Comparison of ENCODE assay signal across 8 cellular contexts in genomic region chr10:48307584-48307983, GRCh38. TPM values are rescaled to one million over a fixed set of nuclear protein-coding genes. Genes with fewer than 3 reads are reported as not detected.
A peak's percentile ranks its signal among the peaks of the same experiment; 100 is the strongest.
DNase-seq lines count a peak whose midpoint lies in the region; ATAC-seq, FAIRE-seq and TF ChIP-seq lines count a peak whose summit lies in the region.

No MANE protein-coding gene starts in this region.

- H3K9me3 ChIP-seq in keratinocyte (ENCODE audit: control insufficient read depth, low read depth, low read length) (no peaks in the 10 kb centered on the region), thymus (ENCODE audit: control insufficient read depth) (no peaks in the 10 kb centered on the region)

- no peak for ATAC-seq in activated naive CD4-positive, alpha-beta T cell treated with anti-CD3 and anti-CD28 coated beads, Interleukin-2, amount 50 U/mL, for 72 hours
- ATAC-seq in HG02642 (IDR thresholded peaks at IDR 0.05; ENCODE audit: poor library complexity, unreplicated experiment) (no peak), HG02571 (IDR thresholded peaks at IDR 0.05; ENCODE audit: unreplicated experiment) (no peak)

- H3K4me3 Mint-ChIP-seq in activated CD4-positive, alpha-beta T cell treated with anti-CD3 and anti-CD28 coated beads, Interleukin-2, amount 10 ng/mL, durations not matched to agents 24 days and 14 days, result peak overlapping the region; percentile 82

- dilution Hi-C loops in keratinocyte (cut with MboI; ENCODE audit: extremely low pct_ligation_motif_present, low sequenced_read_pairs), result no loop called here

- H3K4me2 ChIP-seq in keratinocyte (ENCODE audit: control insufficient read depth, extremely low read depth, insufficient read depth, low read depth, low read length), result peak overlapping the region; percentile 89

- peaks cover 36% of the 10 kb centered on the region for H3K79me2 ChIP-seq in keratinocyte (ENCODE audit: control insufficient read depth, insufficient read depth, low read length)

- intact Hi-C loops in activated CD4-positive, alpha-beta T cell treated with anti-CD3 and anti-CD28 coated beads, Interleukin-2, amount 10 ng/mL, durations not matched to agents 24 days and 14 days (cut with micrococcal nuclease), result loop anchor here (2.0 to 5.0 kb wide), 2 partner anchors 350 to 1231 kb away; partner anchors contain the start of gene ERCC6

- DNase-seq in activated CD4-positive, alpha-beta T cell treated with anti-CD3 and anti-CD28 coated beads, Interleukin-2, amount 10 ng/mL, durations not matched to agents 24 days and 14 days, result no peak
- DNase-seq in activated CD4-positive, alpha-beta T cell treated with anti-CD3 and anti-CD28 coated beads for 4 hours, result no peak
- DNase-seq in activated naive CD4-positive, alpha-beta T cell treated with anti-CD3 and anti-CD28 coated beads, Interleukin-2, amount 50 U/mL, for 72 hours (ENCODE audit: low spot score in 2 of 2), result no peak
- DNase-seq in keratinocyte (ENCODE audit: low read depth, low spot score), result no peak
- no peak for DNase-seq in mucosa of gallbladder (ENCODE audit: low spot score)

- H3K9me1 ChIP-seq in keratinocyte (ENCODE audit: control insufficient read depth, extremely low read depth, insufficient read depth, low read length), result peaks cover 4% of the 10 kb centered on the region

- no peak for FAIRE-seq in keratinocyte (lab: Jason Lieb, UNC)

- TF ChIP-seq CTCF in keratinocyte (optimal IDR thresholded peaks at IDR 0.05 in 1 of 3, IDR thresholded peaks at IDR 0.05 in 1 of 3, conservative IDR thresholded peaks at IDR 0.05 in 1 of 3; ENCODE audit: extremely low read depth in 1 of 3, insufficient read depth in 2 of 3, low read length in 3 of 3), result no peak

- no peaks in the 10 kb centered on the region for H3K27me3 ChIP-seq in keratinocyte (ENCODE audit: control insufficient read depth, extremely low read depth, insufficient read depth, low read length)
- no peaks in the 10 kb centered on the region for H3K27me3 ChIP-seq in thymus (ENCODE audit: control insufficient read depth, insufficient read depth)

- H3K4me1 Mint-ChIP-seq in activated CD4-positive, alpha-beta T cell treated with anti-CD3 and anti-CD28 coated beads, Interleukin-2, amount 10 ng/mL, durations not matched to agents 24 days and 14 days, result peaks cover 26% of the 10 kb centered on the region

- WGBS in thymus, result 22% methylated on average over 5 of the region's 5 CpGs

- H3K4me3 ChIP-seq in keratinocyte (ENCODE audit: control insufficient read depth in 2 of 3, extremely low read depth in 1 of 3, insufficient read depth in 2 of 3, low read depth in 1 of 3, low read length in 3 of 3), result peak overlapping the region; percentile 82 to 89 (median 84)
- peak overlapping the region; percentile 80 for H3K4me3 ChIP-seq in thymus (ENCODE audit: low read length)

- H3K4me1 ChIP-seq in keratinocyte (ENCODE audit: control insufficient read depth, extremely low read depth, insufficient read depth, low read length), result peaks cover 19% of the 10 kb centered on the region
- peaks cover 2% of the 10 kb centered on the region for H3K4me1 ChIP-seq in thymus (ENCODE audit: control insufficient read depth, insufficient read depth, low read length)

- H4K20me1 ChIP-seq in keratinocyte (ENCODE audit: control insufficient read depth, extremely low read depth, insufficient read depth, low read length), result no peaks in the 10 kb centered on the region

- peaks cover 2% of the 10 kb centered on the region for H3K27me3 Mint-ChIP-seq in activated CD4-positive, alpha-beta T cell treated with anti-CD3 and anti-CD28 coated beads, Interleukin-2, amount 10 ng/mL, durations not matched to agents 24 days and 14 days

- H2AFZ ChIP-seq in keratinocyte (ENCODE audit: control insufficient read depth, low read length), result no peak overlapping the region

- H3K9ac ChIP-seq in keratinocyte (ENCODE audit: control insufficient read depth, extremely low read depth, insufficient read depth, low read length), result peak overlapping the region; percentile 79

- peaks cover 5% of the 10 kb centered on the region for H3K36me3 Mint-ChIP-seq in activated CD4-positive, alpha-beta T cell treated with anti-CD3 and anti-CD28 coated beads, Interleukin-2, amount 10 ng/mL, durations not matched to agents 24 days and 14 days (ENCODE audit: low read depth)
- peaks cover 6 to 7% of the 10 kb centered on the region in 2 donors for H3K36me3 Mint-ChIP-seq in activated naive CD4-positive, alpha-beta T cell treated with anti-CD3 and anti-CD28 coated beads, Interleukin-2, amount 50 U/mL, for 72 hours

- peak overlapping the region; percentile 83 for H3K27ac Mint-ChIP-seq in activated CD4-positive, alpha-beta T cell treated with anti-CD3 and anti-CD28 coated beads, Interleukin-2, amount 10 ng/mL, durations not matched to agents 24 days and 14 days
- H3K27ac Mint-ChIP-seq in activated naive CD4-positive, alpha-beta T cell treated with anti-CD3 and anti-CD28 coated beads, Interleukin-2, amount 50 U/mL, for 72 hours, result peak overlapping the region; percentile 85 to 89

- no peaks in the 10 kb centered on the region for H3K36me3 ChIP-seq in keratinocyte (ENCODE audit: control insufficient read depth in 2 of 2, extremely low read depth in 1 of 2, insufficient read depth in 2 of 2, low read length in 2 of 2)
- no peaks in the 10 kb centered on the region for H3K36me3 ChIP-seq in thymus (ENCODE audit: control insufficient read depth, insufficient read depth)

- H3K9me3 Mint-ChIP-seq in activated CD4-positive, alpha-beta T cell treated with anti-CD3 and anti-CD28 coated beads, Interleukin-2, amount 10 ng/mL, durations not matched to agents 24 days and 14 days, result no peaks in the 10 kb centered on the region
- H3K9me3 Mint-ChIP-seq in activated naive CD4-positive, alpha-beta T cell treated with anti-CD3 and anti-CD28 coated beads, Interleukin-2, amount 50 U/mL, for 72 hours, result no peaks in the 10 kb centered on the region

- H3K27ac ChIP-seq in keratinocyte (ENCODE audit: control insufficient read depth, insufficient read depth, low read length) (peak overlapping the region; percentile 60), thymus (ENCODE audit: low read depth) (no peak overlapping the region)

RNA-seq across cellular contexts. Expression of gene MAPK8, which starts 1.1 kb away (rescaled TPM):
- total RNA-seq in activated CD4-positive, alpha-beta T cell treated with anti-CD3 and anti-CD28 coated beads, Interleukin-2, amount 10 ng/mL, durations not matched to agents 24 days and 14 days, result 46.2 and 46.4 TPM in 2 replicates
- total RNA-seq in activated naive CD4-positive, alpha-beta T cell treated with anti-CD3 and anti-CD28 coated beads, Interleukin-2, amount 50 U/mL, for 72 hours, result 10 to 100 TPM; 26.5 to 41.3 TPM
- polyA plus RNA-seq in keratinocyte, result 25.4 to 39.8 TPM (median 26.2 TPM) in 3 replicates
- 29.6 TPM for polyA plus RNA-seq in keratinocyte (2011; ENCODE audit: low read depth)
- 20.8 and 42.1 TPM in 2 replicates for polyA plus RNA-seq in keratinocyte (2011; cell fraction: cytosol; rRNA removed)
- 32.6 and 38.8 TPM in 2 replicates for polyA plus RNA-seq in keratinocyte (2011; cell fraction: nucleus; rRNA removed)
- 18.2 and 21.2 TPM in 2 replicates for polyA plus RNA-seq in keratinocyte (2012; ENCODE audit: low replicate concordance)
- 7.4 to 33.1 TPM (median 14.4 TPM) in 3 replicates for polyA minus RNA-seq in keratinocyte
- polyA minus RNA-seq in keratinocyte (2011; cell fraction: cytosol; rRNA and poly(A)+ RNA removed), result 31.1 TPM
- polyA minus RNA-seq in keratinocyte (2011; cell fraction: nucleus; rRNA and poly(A)+ RNA removed), result 17.5 and 42.9 TPM in 2 replicates
- polyA plus RNA-seq in thymus, result 22.6 TPM
- 40.0 TPM for total RNA-seq in mucosa of gallbladder

RNA-seq across cellular contexts. Expression of gene FRMPD2, which starts 33.1 kb away (rescaled TPM):
- not detected in 2 replicates for total RNA-seq in activated CD4-positive, alpha-beta T cell treated with anti-CD3 and anti-CD28 coated beads, Interleukin-2, amount 10 ng/mL, durations not matched to agents 24 days and 14 days
- under 1 TPM in 1 of 2 donors, not detected in 1; 0.36 TPM for total RNA-seq in activated naive CD4-positive, alpha-beta T cell treated with anti-CD3 and anti-CD28 coated beads, Interleukin-2, amount 50 U/mL, for 72 hours
- polyA plus RNA-seq in keratinocyte (not detected in 3 replicates), thymus (0.27 TPM)
- polyA plus RNA-seq in keratinocyte (2011; ENCODE audit: low read depth), result not detected
- polyA plus RNA-seq in keratinocyte (2011; cell fraction: cytosol; rRNA removed), result not detected in 2 replicates
- polyA plus RNA-seq in keratinocyte (2011; cell fraction: nucleus; rRNA removed), result not detected in 2 replicates
- polyA plus RNA-seq in keratinocyte (2012; ENCODE audit: low replicate concordance), result not detected in 2 replicates
- polyA minus RNA-seq in keratinocyte, result not detected in 3 replicates
- not detected for polyA minus RNA-seq in keratinocyte (2011; cell fraction: cytosol; rRNA and poly(A)+ RNA removed)
- polyA minus RNA-seq in keratinocyte (2011; cell fraction: nucleus; rRNA and poly(A)+ RNA removed), result not detected in 2 replicates
- 0.23 TPM for total RNA-seq in mucosa of gallbladder
